In the genomic region with DNA sequence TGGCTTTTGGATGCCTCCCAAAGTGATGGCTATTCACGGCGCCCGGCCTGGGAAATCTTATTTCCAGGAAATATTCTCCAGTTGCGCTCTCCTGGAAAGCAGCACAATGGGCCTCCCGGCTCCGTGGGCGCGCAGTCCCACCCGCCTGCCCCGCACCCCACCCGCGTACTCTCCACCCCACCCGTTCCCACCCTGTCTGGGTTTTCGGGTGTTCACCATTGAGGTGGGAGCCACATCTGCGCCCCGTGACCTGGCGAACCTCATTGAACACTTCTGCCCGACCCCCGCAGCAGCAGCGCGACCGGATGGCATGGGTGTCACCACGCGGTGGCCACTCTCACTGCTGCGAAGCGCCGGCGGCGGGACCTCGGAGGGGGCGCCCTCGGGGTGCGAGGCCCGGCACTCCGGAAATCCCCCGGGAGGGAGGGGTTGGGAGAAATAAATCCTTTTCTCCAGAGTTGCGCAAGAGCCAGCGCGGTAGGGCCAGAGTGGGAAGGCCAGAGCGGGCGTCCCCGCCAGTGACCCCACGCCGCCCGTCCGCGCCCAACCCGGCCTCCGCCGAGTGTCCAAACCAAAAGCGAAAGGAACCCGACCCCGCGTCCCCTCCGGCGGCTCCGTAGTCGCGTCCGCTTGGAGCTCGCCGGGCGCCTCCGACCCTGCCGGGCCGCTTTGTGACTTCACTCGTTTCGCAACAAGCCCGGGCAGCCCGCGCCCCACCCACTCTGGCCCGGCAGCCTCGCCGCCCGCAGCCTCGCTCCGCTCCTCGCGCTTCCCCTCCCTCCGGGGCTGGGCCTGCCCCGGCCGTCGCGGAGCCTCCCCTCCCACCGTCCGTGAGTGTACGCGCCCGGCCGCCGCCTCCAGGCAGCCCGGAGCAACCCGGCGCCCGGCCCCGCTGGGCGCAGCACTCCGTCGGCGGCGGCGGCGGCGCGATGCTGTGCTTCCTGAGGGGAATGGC, we compare ENCODE assay signal across 1 cellular context.
TF ChIP-seq lines count a peak whose summit lies in the region.

A gene with protein sequence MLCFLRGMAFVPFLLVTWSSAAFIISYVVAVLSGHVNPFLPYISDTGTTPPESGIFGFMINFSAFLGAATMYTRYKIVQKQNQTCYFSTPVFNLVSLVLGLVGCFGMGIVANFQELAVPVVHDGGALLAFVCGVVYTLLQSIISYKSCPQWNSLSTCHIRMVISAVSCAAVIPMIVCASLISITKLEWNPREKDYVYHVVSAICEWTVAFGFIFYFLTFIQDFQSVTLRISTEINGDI (plus strand): TSS at position 720 of the 955 bp plus-strand sequence. CDS start 210 bp downstream, at position 930.

TF ChIP-seq in H1, 55 proteins besides CTCF, POLR2A, EP300 and RAD21:
- no peak for TF ChIP-seq HDAC6 (IDR thresholded peaks at IDR 0.05; ENCODE audit: low read depth, low read length)
- TF ChIP-seq RNF2 (IDR thresholded peaks at IDR 0.05; ENCODE audit: borderline replicate concordance, low read depth, low read length, missing control alignments, poor library complexity, severe bottlenecking): no peak
- peak; percentile 90; the same call in 1 of the 2 replicates for TF ChIP-seq RBBP5 (IDR thresholded peaks at IDR 0.05; ENCODE audit: borderline replicate concordance, low read depth, low read length)
- TF ChIP-seq JUND (IDR thresholded peaks at IDR 0.05; ENCODE audit: low read length): no peak
- no peak for TF ChIP-seq KDM5A (IDR thresholded peaks at IDR 0.05; ENCODE audit: low read length)
- no peak for TF ChIP-seq SUZ12 (IDR thresholded peaks at IDR 0.05; ENCODE audit: low read length)
- TF ChIP-seq KDM4A (IDR thresholded peaks at IDR 0.05; ENCODE audit: low read depth, low read length, severe bottlenecking): peak; percentile 58
- TF ChIP-seq RXRA (IDR thresholded peaks at IDR 0.05; ENCODE audit: insufficient read depth, low read depth, low read length): no peak
- no peak for TF ChIP-seq RFX5 (IDR thresholded peaks at IDR 0.05; ENCODE audit: borderline replicate concordance, low read depth, low read length)
- TF ChIP-seq TAF1 (IDR thresholded peaks at IDR 0.05; ENCODE audit: low read depth, low read length): peak; percentile 85
- no peak for TF ChIP-seq MAFK (IDR thresholded peaks at IDR 0.05; ENCODE audit: low read depth, low read length)
- no peak for TF ChIP-seq ZNF274 (IDR thresholded peaks at IDR 0.05; ENCODE audit: borderline replicate concordance, extremely low read depth, low read length)
- TF ChIP-seq CHD1 (IDR thresholded peaks at IDR 0.05; ENCODE audit: low read depth, low read length): no peak; the same call in 1 of the 2 replicates
- TF ChIP-seq CEBPB (IDR thresholded peaks at IDR 0.05; ENCODE audit: low read depth, low read length): peak; percentile 94
- TF ChIP-seq SIN3A (conservative IDR thresholded peaks at IDR 0.05 in 1 of 2, IDR thresholded peaks at IDR 0.05 in 1 of 2; ENCODE audit: low read depth in 1 of 2, low read length in 2 of 2): 0 out of 4 replicates have a peak, but pooled peaks of 1 of the 2 experiments have one; percentile 39
- TF ChIP-seq ASH2L (IDR thresholded peaks at IDR 0.05; ENCODE audit: low read length): peak; percentile 83
- no peak for TF ChIP-seq SP4 (IDR thresholded peaks at IDR 0.05; ENCODE audit: low read length)
- TF ChIP-seq, protein P1, sequence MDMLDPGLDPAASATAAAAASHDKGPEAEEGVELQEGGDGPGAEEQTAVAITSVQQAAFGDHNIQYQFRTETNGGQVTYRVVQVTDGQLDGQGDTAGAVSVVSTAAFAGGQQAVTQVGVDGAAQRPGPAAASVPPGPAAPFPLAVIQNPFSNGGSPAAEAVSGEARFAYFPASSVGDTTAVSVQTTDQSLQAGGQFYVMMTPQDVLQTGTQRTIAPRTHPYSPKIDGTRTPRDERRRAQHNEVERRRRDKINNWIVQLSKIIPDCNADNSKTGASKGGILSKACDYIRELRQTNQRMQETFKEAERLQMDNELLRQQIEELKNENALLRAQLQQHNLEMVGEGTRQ (IDR thresholded peaks at IDR 0.05; ENCODE audit: low read length): no peak
- TF ChIP-seq CBX5 (IDR thresholded peaks at IDR 0.05; ENCODE audit: low read depth, low read length): no peak
- TF ChIP-seq SRF (IDR thresholded peaks at IDR 0.05; ENCODE audit: low read depth, low read length): no peak
- no peak for TF ChIP-seq CTBP2 (IDR thresholded peaks at IDR 0.05; ENCODE audit: borderline replicate concordance, insufficient read depth, insufficient read length, low read length)
- TF ChIP-seq, protein P2, sequence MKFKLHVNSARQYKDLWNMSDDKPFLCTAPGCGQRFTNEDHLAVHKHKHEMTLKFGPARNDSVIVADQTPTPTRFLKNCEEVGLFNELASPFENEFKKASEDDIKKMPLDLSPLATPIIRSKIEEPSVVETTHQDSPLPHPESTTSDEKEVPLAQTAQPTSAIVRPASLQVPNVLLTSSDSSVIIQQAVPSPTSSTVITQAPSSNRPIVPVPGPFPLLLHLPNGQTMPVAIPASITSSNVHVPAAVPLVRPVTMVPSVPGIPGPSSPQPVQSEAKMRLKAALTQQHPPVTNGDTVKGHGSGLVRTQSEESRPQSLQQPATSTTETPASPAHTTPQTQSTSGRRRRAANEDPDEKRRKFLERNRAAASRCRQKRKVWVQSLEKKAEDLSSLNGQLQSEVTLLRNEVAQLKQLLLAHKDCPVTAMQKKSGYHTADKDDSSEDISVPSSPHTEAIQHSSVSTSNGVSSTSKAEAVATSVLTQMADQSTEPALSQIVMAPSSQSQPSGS (IDR thresholded peaks at IDR 0.05; ENCODE audit: low read length): no peak
- TF ChIP-seq, protein P3, sequence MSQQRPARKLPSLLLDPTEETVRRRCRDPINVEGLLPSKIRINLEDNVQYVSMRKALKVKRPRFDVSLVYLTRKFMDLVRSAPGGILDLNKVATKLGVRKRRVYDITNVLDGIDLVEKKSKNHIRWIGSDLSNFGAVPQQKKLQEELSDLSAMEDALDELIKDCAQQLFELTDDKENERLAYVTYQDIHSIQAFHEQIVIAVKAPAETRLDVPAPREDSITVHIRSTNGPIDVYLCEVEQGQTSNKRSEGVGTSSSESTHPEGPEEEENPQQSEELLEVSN (IDR thresholded peaks at IDR 0.05): peak; percentile 88
- no peak for TF ChIP-seq SAP30 (IDR thresholded peaks at IDR 0.05; ENCODE audit: insufficient read depth, insufficient replicate concordance, low read length)
- TF ChIP-seq BACH1 (IDR thresholded peaks at IDR 0.05; ENCODE audit: low read length): no peak; the same call in 1 of the 2 replicates
- peak in 1 of 2 experiments; percentile 32; a peak in 1 of 4 replicates for TF ChIP-seq HDAC2 (IDR thresholded peaks at IDR 0.05; ENCODE audit: borderline replicate concordance in 1 of 2, low read depth in 2 of 2, low read length in 2 of 2)
- TF ChIP-seq KDM1A (IDR thresholded peaks at IDR 0.05; ENCODE audit: borderline replicate concordance, low read length): peak; percentile 23; the same call in 1 of the 2 replicates
- TF ChIP-seq CBX8 (IDR thresholded peaks at IDR 0.05; ENCODE audit: borderline replicate concordance, low read depth, low read length): no peak
- no peak for TF ChIP-seq GTF2F1 (IDR thresholded peaks at IDR 0.05; ENCODE audit: borderline replicate concordance, low read depth, low read length)
- TF ChIP-seq, protein P4, sequence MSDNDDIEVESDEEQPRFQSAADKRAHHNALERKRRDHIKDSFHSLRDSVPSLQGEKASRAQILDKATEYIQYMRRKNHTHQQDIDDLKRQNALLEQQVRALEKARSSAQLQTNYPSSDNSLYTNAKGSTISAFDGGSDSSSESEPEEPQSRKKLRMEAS (IDR thresholded peaks at IDR 0.05): peak; percentile 90
- TF ChIP-seq PHF8 (conservative IDR thresholded peaks at IDR 0.05; ENCODE audit: low read depth, low read length): peak; percentile 72
